In the genomic region with DNA sequence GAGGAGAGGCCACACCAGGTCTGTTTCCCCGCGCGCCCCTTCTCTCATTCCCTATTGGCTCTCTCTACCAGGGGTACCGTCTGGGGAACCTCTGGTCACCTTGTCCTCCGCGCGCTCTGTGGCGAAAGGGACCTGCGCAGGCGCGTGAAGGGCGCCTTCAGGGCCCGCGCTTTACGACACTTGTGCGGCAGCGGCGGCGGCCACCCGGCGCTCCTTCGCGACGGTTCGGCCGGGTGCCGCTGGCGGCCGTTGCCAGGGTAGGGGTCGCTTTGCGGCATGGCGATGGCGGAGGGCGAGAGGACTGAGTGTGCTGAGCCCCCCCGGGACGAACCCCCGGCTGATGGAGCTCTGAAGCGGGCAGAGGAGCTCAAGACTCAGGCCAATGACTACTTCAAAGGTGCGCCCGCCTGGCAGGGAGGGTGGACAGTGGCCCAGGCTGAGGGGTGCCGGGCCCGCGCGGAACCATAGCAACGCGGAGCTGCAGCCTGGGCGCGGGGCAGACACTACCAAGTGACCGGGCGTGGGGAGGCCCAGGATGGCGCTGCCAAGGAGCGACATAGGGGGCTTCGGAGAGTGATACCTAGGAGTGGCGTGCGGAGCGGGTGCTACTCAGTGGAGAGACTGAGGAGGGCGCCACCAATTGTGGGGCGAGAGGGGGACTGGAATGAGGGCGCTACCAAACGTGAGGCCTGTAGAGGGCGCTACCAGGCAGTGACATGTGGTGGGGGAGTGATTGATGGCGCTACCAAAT, we compare ENCODE assay signal across 8 cellular contexts. TPM values are rescaled to one million over a fixed set of nuclear protein-coding genes. Genes with fewer than 3 reads are reported as not detected.
DNase-seq lines count a peak whose midpoint lies in the region; ATAC-seq and TF ChIP-seq lines count a peak whose summit lies in the region.

A gene with protein sequence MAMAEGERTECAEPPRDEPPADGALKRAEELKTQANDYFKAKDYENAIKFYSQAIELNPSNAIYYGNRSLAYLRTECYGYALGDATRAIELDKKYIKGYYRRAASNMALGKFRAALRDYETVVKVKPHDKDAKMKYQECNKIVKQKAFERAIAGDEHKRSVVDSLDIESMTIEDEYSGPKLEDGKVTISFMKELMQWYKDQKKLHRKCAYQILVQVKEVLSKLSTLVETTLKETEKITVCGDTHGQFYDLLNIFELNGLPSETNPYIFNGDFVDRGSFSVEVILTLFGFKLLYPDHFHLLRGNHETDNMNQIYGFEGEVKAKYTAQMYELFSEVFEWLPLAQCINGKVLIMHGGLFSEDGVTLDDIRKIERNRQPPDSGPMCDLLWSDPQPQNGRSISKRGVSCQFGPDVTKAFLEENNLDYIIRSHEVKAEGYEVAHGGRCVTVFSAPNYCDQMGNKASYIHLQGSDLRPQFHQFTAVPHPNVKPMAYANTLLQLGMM (plus strand): TSS at position 267 of the 751 bp plus-strand sequence. CDS start 10 bp downstream, at position 277.

- ATAC-seq in GM21786 (IDR thresholded peaks at IDR 0.05; ENCODE audit: unreplicated experiment), result peak; percentile 40
- ATAC-seq in activated T-helper 17 cell treated with anti-CD3 and anti-CD28 coated beads, Interleukin-2, amount 50 U/mL, for 72 hours (replicated peaks), result peak; percentile 76
- ATAC-seq in naive thymus-derived CD8-positive, alpha-beta T cell, result peak; percentile 74 to 85

- peak; percentile 80 for DNase-seq in DMS79 (lab: John Stamatoyannopoulos, UW)
- peak; percentile 94 for DNase-seq in RWPE1 (ENCODE audit: low spot score)
- peak; percentile 86 for DNase-seq in fibroblast of mammary gland (ENCODE audit: low read depth)
- DNase-seq in naive thymus-derived CD8-positive, alpha-beta T cell, result peak; percentile 69 to 85 (median 80)
- peak; percentile 65 to 82 (median 75) for DNase-seq in stimulated activated naive CD4-positive, alpha-beta T cell (lab: John Stamatoyannopoulos, UW)

- H3K4me1 Mint-ChIP-seq in activated T-helper 17 cell treated with anti-CD3 and anti-CD28 coated beads, Interleukin-2, amount 50 U/mL, for 72 hours, result peaks cover 42% of the 10 kb centered on the region
- peaks cover 44 to 59% (median 57%) of the 10 kb centered on the region in 4 donors for H3K4me1 Mint-ChIP-seq in naive thymus-derived CD8-positive, alpha-beta T cell

- H3K27me3 Mint-ChIP-seq in activated T-helper 17 cell treated with anti-CD3 and anti-CD28 coated beads, Interleukin-2, amount 50 U/mL, for 72 hours, result peaks cover 1% of the 10 kb centered on the region
- H3K27me3 Mint-ChIP-seq in naive thymus-derived CD8-positive, alpha-beta T cell, result no peaks in the 10 kb centered on the region

- peak within 1 kb of the TSS; percentile 93 for H3K4me3 Mint-ChIP-seq in activated T-helper 17 cell treated with anti-CD3 and anti-CD28 coated beads, Interleukin-2, amount 50 U/mL, for 72 hours
- H3K4me3 Mint-ChIP-seq in naive thymus-derived CD8-positive, alpha-beta T cell, result peak within 1 kb of the TSS; percentile 88 to 98 (median 92)

- POLR2A ChIA-PET in RWPE1 (lab: Yijun Ruan, JAX; ENCODE audit: low non-redundant PET), result interaction anchor here (0.6 kb wide), 1 partner anchor 10 kb away, joined by 4 read pairs; no protein-coding TSS in a partner anchor
- POLR2A ChIA-PET in naive thymus-derived CD8-positive, alpha-beta T cell (lab: Charles Lee), result interaction anchor here (0.5 kb wide), 1 partner anchor 366 kb away, joined by 3 read pairs; no protein-coding TSS in a partner anchor

- no peaks in the 10 kb centered on the region for H3K9me3 Mint-ChIP-seq in activated T-helper 17 cell treated with anti-CD3 and anti-CD28 coated beads, Interleukin-2, amount 50 U/mL, for 72 hours
- H3K9me3 Mint-ChIP-seq in naive thymus-derived CD8-positive, alpha-beta T cell, result no peaks in the 10 kb centered on the region

- H3K27ac Mint-ChIP-seq in activated T-helper 17 cell treated with anti-CD3 and anti-CD28 coated beads, Interleukin-2, amount 50 U/mL, for 72 hours, result peak within 1 kb of the TSS; percentile 88
- peak within 1 kb of the TSS; percentile 91 to 98 (median 94) for H3K27ac Mint-ChIP-seq in naive thymus-derived CD8-positive, alpha-beta T cell

- H3K36me3 Mint-ChIP-seq in activated T-helper 17 cell treated with anti-CD3 and anti-CD28 coated beads, Interleukin-2, amount 50 U/mL, for 72 hours (ENCODE audit: low read depth), result peaks cover 24% of the 10 kb centered on the region
- no peaks in the 10 kb centered on the region for H3K36me3 Mint-ChIP-seq in naive thymus-derived CD8-positive, alpha-beta T cell

- CTCF ChIA-PET in RWPE1 (lab: Yijun Ruan, JAX), result interaction anchor here (0.5 to 1.0 kb wide), 10 partner anchors 19 to 688 kb away, joined by 3 to 6 read pairs (median 4); no protein-coding TSS in a partner anchor

- H3K4me3 ChIP-seq in fibroblast of mammary gland (ENCODE audit: control insufficient read depth, low read depth, low read length), result peak within 1 kb of the TSS; percentile 94

- H3K27ac ChIP-seq in RWPE1, result peak within 1 kb of the TSS; percentile 93

- TF ChIP-seq CTCF in LNCAP (IDR thresholded peaks at IDR 0.05), result peak; percentile 70
- peak; percentile 80 for TF ChIP-seq CTCF in RWPE1 (conservative IDR thresholded peaks at IDR 0.05; ENCODE audit: low read depth)
- TF ChIP-seq CTCF in fibroblast of mammary gland (conservative IDR thresholded peaks at IDR 0.05; ENCODE audit: control insufficient read depth, insufficient read depth, low read depth, low read length), result peak; percentile 87

RNA-seq across cellular contexts. Expression of the gene that starts here (rescaled TPM):
- total RNA-seq in activated T-helper 17 cell treated with anti-CD3 and anti-CD28 coated beads, Interleukin-2, amount 50 U/mL, for 72 hours, result 100 to 1,000 TPM in 1 of 2 donors, 10 to 100 TPM in 1; 60.0 to 127 TPM
- total RNA-seq in naive thymus-derived CD8-positive, alpha-beta T cell, result 10 to 100 TPM; 47.3 to 47.7 TPM
- polyA plus RNA-seq in naive thymus-derived CD8-positive, alpha-beta T cell, result 10 to 100 TPM; 20.8 to 35.7 (median 31.0) TPM

Comparison
In these comparisons a context has a peak if more than half of its experiments do, and no peak if none do; other contexts are left out.
1. Peak in every context shown above with its lines: DNase-seq, ATAC-seq, H3K4me3 ChIP-seq and H3K27ac ChIP-seq.